In genomic region chr9:134293031-134293521, GRCh38 we compare ENCODE assay signal across 26 cellular contexts. TPM values are rescaled to one million over a fixed set of nuclear protein-coding genes. Genes with fewer than 3 reads are reported as not detected.
DNase-seq lines count a peak whose midpoint lies in the region; ATAC-seq, FAIRE-seq and TF ChIP-seq lines count a peak whose summit lies in the region.
"Had no signal": no experiment of that assay in that cellular context is flagged by ENCODE, and none has a peak within 500 bp of the region (broad histone marks: within the 10 kb centered on the region; RNA-seq: fewer than 3 reads in every experiment).

No MANE protein-coding gene starts in this region.

- H3K4me1 Mint-ChIP-seq in activated B cell treated with CpG ODN at 0.5 μM for 24 hours, result peaks cover 14% of the 10 kb centered on the region
- H3K4me1 Mint-ChIP-seq: activated CD4-positive, alpha-beta T cell treated with anti-CD3 and anti-CD28 coated beads, Interleukin-2, amount 10 ng/mL, durations not matched to agents 7 days and 5 days; activated naive CD4-positive, alpha-beta T cell treated with anti-CD3 and anti-CD28 coated beads, Interleukin-2, amount 50 U/mL, for 24 hours had no signal

- H3K27me3 ChIP-seq in GM23248 (replicated peaks; ENCODE audit: insufficient read depth) (no peaks in the 10 kb centered on the region), hepatocyte (no peaks in the 10 kb centered on the region), skeletal muscle satellite cell (ENCODE audit: control insufficient read depth, insufficient read depth, low read length) (peaks cover 43% of the 10 kb centered on the region)
- H3K27me3 ChIP-seq: gastrocnemius medialis, SJSA1 had no signal

- peaks cover 4% of the 10 kb centered on the region for H3K27me3 Mint-ChIP-seq in activated B cell treated with CpG ODN at 0.5 μM for 24 hours
- H3K27me3 Mint-ChIP-seq: activated naive CD4-positive, alpha-beta T cell treated with anti-CD3 and anti-CD28 coated beads, Interleukin-2, amount 50 U/mL, for 24 hours; CD4-positive, alpha-beta T cell had no signal

- H3K9ac ChIP-seq in GM23248 (0 out of 2 replicates have a peak overlapping the region, but pooled peaks have one; percentile 70), skeletal muscle satellite cell (ENCODE audit: low read depth, low read length) (no peak overlapping the region)

- H4K20me1 ChIP-seq in GM23248 (ENCODE audit: insufficient read depth) (no peaks in the 10 kb centered on the region), hepatocyte (ENCODE audit: insufficient read depth, poor library complexity, severe bottlenecking) (no peaks in the 10 kb centered on the region)

- WGBS in GM23248 (ENCODE audit: low coverage in 1 of 2, low lambda C conversion rate in 2 of 2, missing lambda C conversion rate in 2 of 2), 2 experiments, result 78 to 81% methylated on average over 13 of the region's 13 CpGs
- 73% methylated on average over 13 of the region's 13 CpGs for WGBS in hepatocyte (ENCODE audit: low lambda C conversion rate, missing lambda C conversion rate)

- DNase-seq in GM23248 (no peak), activated B cell treated with CpG ODN at 0.5 μM for 24 hours (no peak), hepatocyte (ENCODE audit: low spot score) (no peak), D721Med (ENCODE audit: insufficient read length, low spot score) (no peak)
- DNase-seq: activated CD4-positive, alpha-beta T cell treated with anti-CD3 and anti-CD28 coated beads, Interleukin-2, amount 10 ng/mL, durations not matched to agents 7 days and 5 days; CD4-positive, alpha-beta T cell; cerebellar nuclear complex; effector memory CD4-positive, alpha-beta T cell; gastrocnemius medialis; Karpas-422; NCI-H774; occipital lobe; PC-9 had no signal

- no peak overlapping the region for H3K4me3 ChIP-seq in GM23248
- H3K4me3 ChIP-seq in hepatocyte, result no peak overlapping the region
- H3K4me3 ChIP-seq in skeletal muscle satellite cell (ENCODE audit: low read length), result no peak overlapping the region
- H3K4me3 ChIP-seq: lung, PC-9, SJSA1 had no signal

- H2AFZ ChIP-seq in GM23248, result no peak overlapping the region
- no peak overlapping the region for H2AFZ ChIP-seq in hepatocyte
- H2AFZ ChIP-seq: PC-9 had no signal

- H3K36me3 ChIP-seq in GM23248 (ENCODE audit: low read depth), result no peaks in the 10 kb centered on the region
- no peaks in the 10 kb centered on the region for H3K36me3 ChIP-seq in hepatocyte (replicated peaks; ENCODE audit: insufficient read depth, low read depth)
- H3K36me3 ChIP-seq in skeletal muscle satellite cell (ENCODE audit: insufficient read depth, low read length), result no peaks in the 10 kb centered on the region
- H3K36me3 ChIP-seq: gastrocnemius medialis, SJSA1 had no signal

- no peak overlapping the region for H3K27ac ChIP-seq in GM23248
- H3K27ac ChIP-seq in hepatocyte, result peak overlapping the region; percentile 80
- H3K27ac ChIP-seq: gastrocnemius medialis, PC-9, SJSA1, VCaP had no signal

- H3K27ac Mint-ChIP-seq in activated B cell treated with CpG ODN at 0.5 μM for 24 hours, result no peak overlapping the region
- H3K27ac Mint-ChIP-seq: activated CD4-positive, alpha-beta T cell treated with anti-CD3 and anti-CD28 coated beads, Interleukin-2, amount 10 ng/mL, durations not matched to agents 7 days and 5 days; activated naive CD4-positive, alpha-beta T cell treated with anti-CD3 and anti-CD28 coated beads, Interleukin-2, amount 50 U/mL, for 24 hours; CD4-positive, alpha-beta T cell had no signal

- intact Hi-C loops in activated B cell treated with CpG ODN at 0.5 μM for 24 hours (cut with micrococcal nuclease), result loop anchor here (2.0 kb wide), 1 partner anchor 48 kb away; no protein-coding TSS in a partner anchor

- no peak overlapping the region for H3K4me2 ChIP-seq in GM23248 (ENCODE audit: unreplicated experiment)
- H3K4me2 ChIP-seq in hepatocyte, result peak overlapping the region; percentile 48
- H3K4me2 ChIP-seq in skeletal muscle satellite cell (ENCODE audit: low read length), result peak overlapping the region; percentile 77
- H3K4me2 ChIP-seq: PC-9 had no signal

- no peaks in the 10 kb centered on the region for H3K9me2 ChIP-seq in GM23248 (ENCODE audit: insufficient read depth)
- no peaks in the 10 kb centered on the region for H3K9me2 ChIP-seq in hepatocyte (replicated peaks; ENCODE audit: insufficient read depth)

- FAIRE-seq in D721Med (lab: Jason Lieb, UNC), result no peak
- FAIRE-seq: astrocyte, G401.6, HTR-8/SVneo, islet of Langerhans had no signal

- H3F3A ChIP-seq in GM23248 (ENCODE audit: insufficient read depth), result no peaks in the 10 kb centered on the region

- CTCF ChIA-PET in activated B cell treated with CpG ODN at 0.5 μM for 24 hours (lab: Charles Lee), result no interaction called here

- POLR2A ChIA-PET in activated B cell treated with CpG ODN at 0.5 μM for 24 hours (lab: Charles Lee), result no interaction called here

- in situ Hi-C loops in GM23248 (cut with MboI), result no loop called here

- no peaks in the 10 kb centered on the region for H3K9me3 Mint-ChIP-seq in activated B cell treated with CpG ODN at 0.5 μM for 24 hours
- H3K9me3 Mint-ChIP-seq: activated CD4-positive, alpha-beta T cell treated with anti-CD3 and anti-CD28 coated beads, Interleukin-2, amount 10 ng/mL, durations not matched to agents 7 days and 5 days; activated naive CD4-positive, alpha-beta T cell treated with anti-CD3 and anti-CD28 coated beads, Interleukin-2, amount 50 U/mL, for 24 hours; CD4-positive, alpha-beta T cell had no signal

- H3K36me3 Mint-ChIP-seq in activated B cell treated with CpG ODN at 0.5 μM for 24 hours (ENCODE audit: low read depth), result no peaks in the 10 kb centered on the region
- H3K36me3 Mint-ChIP-seq: activated naive CD4-positive, alpha-beta T cell treated with anti-CD3 and anti-CD28 coated beads, Interleukin-2, amount 50 U/mL, for 24 hours had no signal

- H3K79me2 ChIP-seq in GM23248 (ENCODE audit: insufficient read depth), result no peaks in the 10 kb centered on the region
- H3K79me2 ChIP-seq in hepatocyte, result no peaks in the 10 kb centered on the region

- no peak for TF ChIP-seq CTCF in activated B cell treated with CpG ODN at 0.5 μM for 24 hours (IDR thresholded peaks at IDR 0.05)
- TF ChIP-seq CTCF in hepatocyte (IDR thresholded peaks at IDR 0.05; ENCODE audit: poor library complexity), result no peak
- no peak for TF ChIP-seq CTCF in D721Med (IDR thresholded peaks at IDR 0.05; ENCODE audit: insufficient read depth, missing control alignments)

- H3K4me3 Mint-ChIP-seq in activated B cell treated with CpG ODN at 0.5 μM for 24 hours, result peak overlapping the region; percentile 48
- H3K4me3 Mint-ChIP-seq: activated CD4-positive, alpha-beta T cell treated with anti-CD3 and anti-CD28 coated beads, Interleukin-2, amount 10 ng/mL, durations not matched to agents 7 days and 5 days had no signal

- H3K9me3 ChIP-seq in GM23248 (ENCODE audit: low read depth) (no peaks in the 10 kb centered on the region), hepatocyte (ENCODE audit: low read depth) (no peaks in the 10 kb centered on the region), skeletal muscle satellite cell (replicated peaks; ENCODE audit: low read length) (no peaks in the 10 kb centered on the region)
- H3K9me3 ChIP-seq: gastrocnemius medialis, SJSA1 had no signal

- no peak for ATAC-seq in activated B cell treated with CpG ODN at 0.5 μM for 24 hours (ENCODE audit: low read depth)
- no peak for ATAC-seq in GM19328 (IDR thresholded peaks at IDR 0.05; ENCODE audit: unreplicated experiment)
- ATAC-seq in HG02840 (IDR thresholded peaks at IDR 0.05; ENCODE audit: low FRiP score, unreplicated experiment), result no peak
- ATAC-seq: esophagus mucosa, HCT116 had no signal

- H3K4me1 ChIP-seq in GM23248 (ENCODE audit: insufficient read depth) (0 out of 2 replicates have a peak, but pooled peaks cover 2% of the 10 kb centered on the region), hepatocyte (ENCODE audit: insufficient read depth) (peaks cover 17% of the 10 kb centered on the region), skeletal muscle satellite cell (ENCODE audit: control insufficient read depth, insufficient read depth, low read length) (peaks cover 11% of the 10 kb centered on the region)

RNA-seq across cellular contexts. Expression of gene RXRA, which starts 33.2 kb away (rescaled TPM):
- total RNA-seq in GM23248 (2014; rRNA removed; shearing (Covaris generic)), result 26.1 and 34.8 TPM in 2 replicates
- polyA plus RNA-seq in GM23248 (2016; fragmentation: Nextera tagmentation; extraction: Ambion mirVana), result 3.5 and 3.9 TPM in 2 replicates
- total RNA-seq in activated B cell treated with CpG ODN at 0.5 μM for 24 hours, result 4.6 and 5.0 TPM in 2 replicates
- 32.5 and 35.9 TPM in 2 replicates for total RNA-seq in hepatocyte
- polyA plus RNA-seq in hepatocyte, result 34.3 and 41.6 TPM in 2 replicates
- total RNA-seq in skeletal muscle satellite cell (2012; rRNA removed), result 9.9 and 16.6 TPM in 2 replicates
